Comparison of ENCODE assay signal across 11 cellular contexts in the genomic region with DNA sequence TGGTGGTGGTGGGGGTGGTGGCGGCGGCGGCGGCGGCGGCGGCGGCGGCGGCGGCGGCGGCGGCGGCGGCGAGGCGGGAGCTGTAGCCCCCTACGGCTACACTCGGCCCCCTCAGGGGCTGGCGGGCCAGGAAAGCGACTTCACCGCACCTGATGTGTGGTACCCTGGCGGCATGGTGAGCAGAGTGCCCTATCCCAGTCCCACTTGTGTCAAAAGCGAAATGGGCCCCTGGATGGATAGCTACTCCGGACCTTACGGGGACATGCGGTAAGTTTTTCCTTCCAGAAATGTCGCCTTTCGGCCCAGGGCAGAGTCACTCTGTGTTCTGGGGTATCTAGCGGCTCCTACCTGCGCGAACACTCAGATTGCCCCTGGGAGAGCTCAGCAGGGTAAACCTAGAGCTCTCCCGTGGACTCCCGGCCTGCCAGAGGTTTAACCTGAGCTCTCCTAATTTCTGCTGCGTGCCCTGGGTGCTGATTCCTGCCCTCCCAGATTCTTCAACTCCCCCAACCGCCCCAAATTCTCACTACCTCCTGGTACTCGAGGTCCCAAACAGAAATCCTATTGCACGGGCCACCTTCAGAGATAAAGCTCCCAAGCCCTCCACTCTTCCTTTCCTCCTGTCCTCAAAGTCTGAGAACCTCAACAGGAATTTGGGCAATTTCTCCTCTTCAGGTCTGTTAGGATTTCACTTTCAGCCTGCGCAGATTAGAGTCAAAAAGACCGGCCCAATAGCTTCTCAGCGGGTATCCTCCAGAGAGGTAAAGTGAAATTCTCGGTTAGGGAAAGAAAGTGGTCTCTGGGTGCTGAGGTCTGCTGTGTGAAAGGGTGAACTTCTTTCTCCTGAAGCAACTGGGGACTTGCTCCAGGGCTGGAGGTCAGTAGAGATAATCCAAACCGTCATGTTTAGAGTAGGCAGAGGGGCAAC. TPM values are rescaled to one million over a fixed set of nuclear protein-coding genes. Genes with fewer than 3 reads are reported as not detected.
DNase-seq lines count a peak whose midpoint lies in the region; ATAC-seq and TF ChIP-seq lines count a peak whose summit lies in the region.
"Had no signal": no experiment of that assay in that cellular context is flagged by ENCODE, and none has a peak within 500 bp of the region (broad histone marks: within the 10 kb centered on the region; RNA-seq: fewer than 3 reads in every experiment).

No MANE protein-coding gene starts in this region.

- H3K4me2 ChIP-seq in GM23248 (ENCODE audit: unreplicated experiment) = peak overlapping the region; percentile 81
- H3K4me2 ChIP-seq: KMS-11 had no signal

- H3K79me2 ChIP-seq in GM23248 (ENCODE audit: insufficient read depth) = peaks cover 14% of the 10 kb centered on the region

- peak overlapping the region; percentile 66 for H3K9ac ChIP-seq in GM23248
- H3K9ac ChIP-seq in adipocyte (ENCODE audit: low read length) = peak overlapping the region; percentile 87
- H3K9ac ChIP-seq: KMS-11 had no signal

- no peaks in the 10 kb centered on the region for H3F3A ChIP-seq in GM23248 (ENCODE audit: insufficient read depth)

- H4K20me1 ChIP-seq in GM23248 (ENCODE audit: insufficient read depth) = no peaks in the 10 kb centered on the region

- intact Hi-C loops in gastrocnemius medialis (cut with DNase I; ENCODE audit: low total_unique reads) = loop anchor here (5.0 kb wide), 3 partner anchors 176 to 661 kb away; no protein-coding TSS in a partner anchor

- no peaks in the 10 kb centered on the region for H3K9me2 ChIP-seq in GM23248 (ENCODE audit: insufficient read depth)

- no peak for TF ChIP-seq POLR2A in gastrocnemius medialis (IDR thresholded peaks at IDR 0.05)

- peak in 1 of 2 donors; percentile 37 for ATAC-seq in gastrocnemius medialis
- ATAC-seq: HCT116 had no signal

- no peaks in the 10 kb centered on the region for H3K9me3 ChIP-seq in GM23248 (ENCODE audit: low read depth)
- H3K9me3 ChIP-seq in adipocyte (ENCODE audit: control insufficient read depth, low read length) = peaks cover 3% of the 10 kb centered on the region
- H3K9me3 ChIP-seq in iPS-18c (ENCODE audit: control insufficient read depth, insufficient read depth, low read length) = peaks cover 2% of the 10 kb centered on the region
- H3K9me3 ChIP-seq in gastrocnemius medialis = no peaks in the 10 kb centered on the region

- H3K4me3 ChIP-seq in GM23248 = peak overlapping the region; percentile 73
- H3K4me3 ChIP-seq in adipocyte (ENCODE audit: low read length) = peak overlapping the region; percentile 88
- H3K4me3 ChIP-seq in iPS-18c (ENCODE audit: insufficient read depth, low read depth, low read length) = peak overlapping the region; percentile 50
- peak overlapping the region; percentile 57 to 72 (median 67) for H3K4me3 ChIP-seq in gastrocnemius medialis

- WGBS in GM23248 (ENCODE audit: low coverage in 1 of 2, low lambda C conversion rate in 2 of 2, missing lambda C conversion rate in 2 of 2), 2 experiments = 5 to 15% methylated on average over 8 to 24 of the region's 44 CpGs

- H3K27ac ChIP-seq in GM23248 = no peak overlapping the region; the same call in 1 of the 2 replicates
- peak overlapping the region; percentile 80 to 88 (median 82) for H3K27ac ChIP-seq in gastrocnemius medialis
- H3K27ac ChIP-seq: KMS-11 had no signal

- TF ChIP-seq CTCF in gastrocnemius medialis (IDR thresholded peaks at IDR 0.05 in 4 of 5, conservative IDR thresholded peaks at IDR 0.05 in 1 of 5) = no peak

- H3K4me1 ChIP-seq in GM23248 (ENCODE audit: insufficient read depth) (no peaks in the 10 kb centered on the region), adipocyte (ENCODE audit: control insufficient read depth, insufficient read depth, low read length) (peaks cover 16% of the 10 kb centered on the region), gastrocnemius medialis (peaks cover 0 to 7% of the 10 kb centered on the region in 2 donors)

- peak overlapping the region; percentile 77 for H2AFZ ChIP-seq in GM23248

- H3K36me3 ChIP-seq in GM23248 (ENCODE audit: low read depth) (no peaks in the 10 kb centered on the region), adipocyte (ENCODE audit: control insufficient read depth, insufficient read depth, low read length, severe bottlenecking) (no peaks in the 10 kb centered on the region), gastrocnemius medialis (no peaks in the 10 kb centered on the region)

- H3K27me3 ChIP-seq in GM23248 (replicated peaks; ENCODE audit: insufficient read depth) (no peaks in the 10 kb centered on the region), adipocyte (replicated peaks; ENCODE audit: control insufficient read depth, insufficient read depth, low read length) (peaks cover 10% of the 10 kb centered on the region), gastrocnemius medialis (peaks cover 0 to 5% (median 0%) of the 10 kb centered on the region in 3 donors)

- in situ Hi-C loops in GM23248 (cut with MboI) (no loop called here), gastrocnemius medialis (cut with MboI; ENCODE audit: low sequenced_read_pairs in 4 of 4) (loop anchor here in 1 of 4 donors (25.0 kb wide), 1 partner anchor 166 kb away; no protein-coding TSS in a partner anchor)

- DNase-seq in GM23248 (peak; percentile 34), adipocyte (ENCODE audit: low read depth) (peak; percentile 2), gastrocnemius medialis (no peak), MV-4-11 (lab: John Stamatoyannopoulos, UW) (no peak), NCI-H748 treated with DMSO at 0.1 percent for 48 hours (lab: John Stamatoyannopoulos, UW) (no peak), OCI-M1 (lab: John Stamatoyannopoulos, UW) (no peak), NCI-H82 (lab: John Stamatoyannopoulos, UW) (no peak)
- DNase-seq: small intestine had no signal

RNA-seq across cellular contexts. Expression of gene AR, which starts 2.9 kb away (rescaled TPM):
- total RNA-seq in GM23248 (2014; rRNA removed; shearing (Covaris generic)) = 4.8 and 6.8 TPM in 2 replicates
- polyA plus RNA-seq in GM23248 (2016; fragmentation: Nextera tagmentation; extraction: Ambion mirVana) = 1.2 TPM in 2 replicates
- 1 to 10 TPM; 6.8 to 9.9 (median 8.2) TPM for total RNA-seq in gastrocnemius medialis

Comparison
In these comparisons a context has a peak if more than half of its experiments do, and no peak if none do; other contexts are left out.
1. DNase-seq: peak in GM23248 (single experiment) and adipocyte (single experiment); none in gastrocnemius medialis (0 of 2), MV-4-11 (single experiment), NCI-H748 treated with DMSO at 0.1 percent for 48 hours (single experiment), OCI-M1 (single experiment) and NCI-H82 (single experiment).
2. Peak in every context shown above with its lines, with median percentiles within 50 percentile points of each other: H3K4me3 ChIP-seq.